26 cellular contexts compared by ENCODE assay signal in genomic region chr1:245752551-245752950, GRCh38.
A peak's percentile ranks its signal among the peaks of the same experiment; 100 is the strongest.
DNase-seq lines count a peak whose midpoint lies in the region; ATAC-seq, FAIRE-seq and TF ChIP-seq lines count a peak whose summit lies in the region.
"Had no signal": no experiment of that assay in that cellular context is flagged by ENCODE, and none has a peak within 500 bp of the region (broad histone marks: within the 10 kb centered on the region; RNA-seq: fewer than 3 reads in every experiment).

No MANE protein-coding gene starts in this region.

- 91% methylated on average over 3 of the region's 3 CpGs for WGBS in hepatocyte (ENCODE audit: low lambda C conversion rate, missing lambda C conversion rate)

- no peaks in the 10 kb centered on the region for H3K9me3 Mint-ChIP-seq in astrocyte (ENCODE audit: unreplicated experiment)
- peaks cover 9% of the 10 kb centered on the region for H3K9me3 Mint-ChIP-seq in neural crest cell
- H3K9me3 Mint-ChIP-seq in osteocyte (ENCODE audit: unreplicated experiment): peaks cover 24% of the 10 kb centered on the region

- H2AFZ ChIP-seq in astrocyte (ENCODE audit: low read depth, low read length): no peak overlapping the region
- no peak overlapping the region for H2AFZ ChIP-seq in hepatocyte

- H3K9me2 ChIP-seq in hepatocyte (replicated peaks; ENCODE audit: insufficient read depth): no peaks in the 10 kb centered on the region

- H4K20me1 ChIP-seq in astrocyte (ENCODE audit: insufficient read depth, low read length): no peaks in the 10 kb centered on the region
- H4K20me1 ChIP-seq in hepatocyte (ENCODE audit: insufficient read depth, poor library complexity, severe bottlenecking): no peaks in the 10 kb centered on the region

- peaks cover 19% of the 10 kb centered on the region for H3K36me3 Mint-ChIP-seq in astrocyte (ENCODE audit: low read depth, unreplicated experiment)
- H3K36me3 Mint-ChIP-seq in neural crest cell (ENCODE audit: low read depth): peaks cover 10% of the 10 kb centered on the region
- H3K36me3 Mint-ChIP-seq in osteocyte (ENCODE audit: unreplicated experiment): peaks cover 22% of the 10 kb centered on the region

- H3K9me3 ChIP-seq in astrocyte (ENCODE audit: insufficient read depth, low read depth, low read length) (no peaks in the 10 kb centered on the region), hepatocyte (ENCODE audit: low read depth) (no peaks in the 10 kb centered on the region)
- H3K9me3 ChIP-seq: Peyer's patch had no signal

- no peak overlapping the region for H3K27ac ChIP-seq in astrocyte (ENCODE audit: low read depth, low read length)
- peak overlapping the region; percentile 59 for H3K27ac ChIP-seq in hepatocyte
- H3K27ac ChIP-seq: KMS-11, Peyer's patch had no signal

- H3K79me2 ChIP-seq in astrocyte (ENCODE audit: insufficient read depth, low read length): no peaks in the 10 kb centered on the region
- H3K79me2 ChIP-seq in hepatocyte: no peaks in the 10 kb centered on the region

- no peak for FAIRE-seq in astrocyte (lab: Jason Lieb, UNC)
- FAIRE-seq: GM19239, HTR-8/SVneo had no signal

- TF ChIP-seq CTCF in astrocyte (IDR thresholded peaks at IDR 0.05; ENCODE audit: insufficient read depth, low read depth, low read length) (no peak), hepatocyte (IDR thresholded peaks at IDR 0.05; ENCODE audit: poor library complexity) (no peak), neural crest cell (conservative IDR thresholded peaks at IDR 0.05) (no peak), osteocyte (IDR thresholded peaks at IDR 0.05) (no peak)

- H3K4me3 ChIP-seq in astrocyte (ENCODE audit: insufficient read depth, low read depth, low read length): no peak overlapping the region
- H3K4me3 ChIP-seq in hepatocyte: no peak overlapping the region
- H3K4me3 ChIP-seq: Peyer's patch had no signal

- no peaks in the 10 kb centered on the region for H3K27me3 ChIP-seq in astrocyte (ENCODE audit: insufficient read depth, low read length)
- H3K27me3 ChIP-seq in hepatocyte: no peaks in the 10 kb centered on the region
- H3K27me3 ChIP-seq: Peyer's patch had no signal

- H3K4me3 Mint-ChIP-seq in astrocyte (ENCODE audit: unreplicated experiment) (peak overlapping the region; percentile 29), neural crest cell (no peak overlapping the region), osteocyte (ENCODE audit: unreplicated experiment) (no peak overlapping the region)
- H3K4me3 Mint-ChIP-seq: CD8-positive, alpha-beta memory T cell had no signal

- ATAC-seq in GM18873 (IDR thresholded peaks at IDR 0.05; ENCODE audit: low FRiP score, unreplicated experiment): no peak

- H3K9ac ChIP-seq in astrocyte (ENCODE audit: low read length): no peak overlapping the region
- H3K9ac ChIP-seq: KMS-11 had no signal

- H3K36me3 ChIP-seq in astrocyte (ENCODE audit: insufficient read depth, low read length): no peaks in the 10 kb centered on the region
- H3K36me3 ChIP-seq in hepatocyte (replicated peaks; ENCODE audit: insufficient read depth, low read depth): no peaks in the 10 kb centered on the region
- H3K36me3 ChIP-seq: Peyer's patch had no signal

- no peak overlapping the region for H3K4me2 ChIP-seq in astrocyte (ENCODE audit: low read length)
- H3K4me2 ChIP-seq in hepatocyte: no peak overlapping the region
- H3K4me2 ChIP-seq: KMS-11 had no signal

- H3K27ac Mint-ChIP-seq in astrocyte (ENCODE audit: unreplicated experiment) (peak overlapping the region; percentile 100), neural crest cell (ENCODE audit: unreplicated experiment) (peak overlapping the region; percentile 14), osteocyte (ENCODE audit: unreplicated experiment) (no peak overlapping the region)

- H3K4me1 ChIP-seq in astrocyte (ENCODE audit: insufficient read depth, low read length) (peaks cover 11% of the 10 kb centered on the region), hepatocyte (ENCODE audit: insufficient read depth) (peaks cover 13% of the 10 kb centered on the region)
- H3K4me1 ChIP-seq: Peyer's patch had no signal

- peaks cover 54% of the 10 kb centered on the region for H3K4me1 Mint-ChIP-seq in astrocyte (ENCODE audit: low read depth, unreplicated experiment)
- peaks cover 37% of the 10 kb centered on the region for H3K4me1 Mint-ChIP-seq in neural crest cell
- H3K4me1 Mint-ChIP-seq in osteocyte (ENCODE audit: unreplicated experiment): peaks cover 20% of the 10 kb centered on the region
- H3K4me1 Mint-ChIP-seq: CD8-positive, alpha-beta memory T cell had no signal

- DNase-seq in AG20443 (ENCODE audit: low spot score): peak; percentile 2
- DNase-seq in astrocyte (ENCODE audit: low read depth): no peak
- no peak for DNase-seq in hepatocyte (ENCODE audit: low spot score)
- DNase-seq in neural crest cell (ENCODE audit: low read depth, low spot score): no peak
- DNase-seq in osteocyte (ENCODE audit: extremely low spot score, unreplicated experiment): no peak
- no peak for DNase-seq in DMS153 (lab: John Stamatoyannopoulos, UW)
- DNase-seq in DMS79 (lab: John Stamatoyannopoulos, UW): no peak
- DNase-seq: 8988T; AML-193; C1 segment of cervical spinal cord; CD8-positive, alpha-beta memory T cell; DMS53; EL; GF-D8; NCI-H1105; NCI-H146; NCI-H2029 treated with DMSO at 0.1 percent for 48 hours; NCI-H2171; NCI-H345; NCI-H524; NCI-H82; Peyer's patch had no signal

- H3K27me3 Mint-ChIP-seq in astrocyte (ENCODE audit: low read depth, unreplicated experiment) (no peaks in the 10 kb centered on the region), neural crest cell (ENCODE audit: low read depth) (no peaks in the 10 kb centered on the region), osteocyte (ENCODE audit: unreplicated experiment) (no peaks in the 10 kb centered on the region)
- H3K27me3 Mint-ChIP-seq: CD8-positive, alpha-beta memory T cell had no signal
